Comparison of ENCODE assay signal across 14 cellular contexts in genomic region chr11:117887431-117888139, GRCh38. TPM values are rescaled to one million over a fixed set of nuclear protein-coding genes. Genes with fewer than 3 reads are reported as not detected.
DNase-seq lines count a peak whose midpoint lies in the region; ATAC-seq and TF ChIP-seq lines count a peak whose summit lies in the region.
"Had no signal": no experiment of that assay in that cellular context is flagged by ENCODE, and none has a peak within 500 bp of the region (broad histone marks: within the 10 kb centered on the region; RNA-seq: fewer than 3 reads in every experiment).

No MANE protein-coding gene starts in this region.

- H3K36me3 ChIP-seq in right atrium auricular region (no peaks in the 10 kb centered on the region), muscle layer of colon (ENCODE audit: insufficient read depth, low read length) (no peaks in the 10 kb centered on the region), vagina (no peaks in the 10 kb centered on the region)

- H3K4me3 ChIP-seq in right atrium auricular region: no peak overlapping the region
- H3K4me3 ChIP-seq in muscle layer of colon (ENCODE audit: low read depth in 1 of 2, low read length in 2 of 2): no peak overlapping the region
- no peak overlapping the region for H3K4me3 ChIP-seq in vagina

- intact Hi-C loops in cardiac septum (cut with DNase I): no loop called here
- intact Hi-C loops in vagina (cut with DNase I): no loop called here

- no peak for TF ChIP-seq POLR2A in vagina (IDR thresholded peaks at IDR 0.05)

- H3K9me3 ChIP-seq in right atrium auricular region (no peaks in the 10 kb centered on the region), muscle layer of colon (ENCODE audit: low read length) (no peaks in the 10 kb centered on the region), vagina (no peaks in the 10 kb centered on the region)

- no peak overlapping the region for H3K9ac ChIP-seq in muscle layer of colon (ENCODE audit: low read length)

- no peaks in the 10 kb centered on the region for H3K27me3 ChIP-seq in right atrium auricular region
- no peaks in the 10 kb centered on the region for H3K27me3 ChIP-seq in muscle layer of colon (ENCODE audit: control insufficient read depth in 1 of 2, insufficient read depth in 2 of 2, low read length in 2 of 2)
- H3K27me3 ChIP-seq in vagina: no peaks in the 10 kb centered on the region

- peaks cover 0 to 22% of the 10 kb centered on the region in 2 donors for H3K4me1 ChIP-seq in right atrium auricular region
- peaks cover 60% of the 10 kb centered on the region for H3K4me1 ChIP-seq in muscle layer of colon (ENCODE audit: insufficient read depth, low read length)
- peaks cover 11% of the 10 kb centered on the region for H3K4me1 ChIP-seq in vagina

- no peak overlapping the region for H3K27ac ChIP-seq in right atrium auricular region
- peak overlapping the region; percentile 54 for H3K27ac ChIP-seq in muscle layer of colon (ENCODE audit: low read depth, low read length)
- H3K27ac ChIP-seq in vagina: no peak overlapping the region

- TF ChIP-seq CTCF in right atrium auricular region (IDR thresholded peaks at IDR 0.05) (no peak), vagina (IDR thresholded peaks at IDR 0.05) (no peak)

- no peak for ATAC-seq in HG03280 (IDR thresholded peaks at IDR 0.05; ENCODE audit: unreplicated experiment)
- no peak for ATAC-seq in GM21723 (IDR thresholded peaks at IDR 0.05; ENCODE audit: unreplicated experiment)
- ATAC-seq: activated T-cell treated with anti-CD3 and anti-CD28 coated beads, Interleukin-2, amount 50 U/mL, for 4 hours; CD8-positive, alpha-beta T cell; left colon; stimulated activated naive CD8-positive, alpha-beta T cell treated with anti-CD3 and anti-CD28 coated beads, Interleukin-15, amount 100 ng/mL, for 72 hours had no signal

- peak; percentile 52 for DNase-seq in right atrium auricular region (ENCODE audit: low spot score)
- no peak for DNase-seq in cardiac septum (ENCODE audit: low spot score)
- peak; percentile 100 for DNase-seq in NCI-H526 treated with DMSO at 0.1 percent for 48 hours (lab: John Stamatoyannopoulos, UW)
- DNase-seq in vagina (ENCODE audit: extremely low spot score in 2 of 2): peak; percentile 55 to 77
- no peak for DNase-seq in stimulated activated CD4-positive, alpha-beta T cell treated with anti-CD3 and anti-CD28 coated beads, Interleukin-1b, Interleukin-23, amount 100 ng/mL, for 48 hours
- DNase-seq: activated T-cell treated with anti-CD3 and anti-CD28 coated beads, Interleukin-2, amount 50 U/mL, for 4 hours; DND-41; left colon; stimulated activated CD4-positive, alpha-beta T cell treated with anti-CD3 and anti-CD28 coated beads, Interleukin-2, amount 100 ng/mL, for 24 hours; stimulated activated naive CD8-positive, alpha-beta T cell treated with anti-CD3 and anti-CD28 coated beads, Interleukin-15, amount 100 ng/mL, for 72 hours had no signal

RNA-seq across cellular contexts. Expression of gene FXYD6, which starts 11.1 kb away (rescaled TPM):
- 10 to 100 TPM; 28.6 to 42.6 TPM for total RNA-seq in right atrium auricular region
- total RNA-seq in cardiac septum: 28.0 TPM
- total RNA-seq in vagina: 75.4 TPM
- total RNA-seq: CD8-positive, alpha-beta T cell had no signal

RNA-seq across cellular contexts. Expression of gene TMPRSS13, which starts 41.6 kb away (rescaled TPM):
- not detected for total RNA-seq in right atrium auricular region
- not detected for total RNA-seq in cardiac septum
- 9.6 TPM for total RNA-seq in vagina

Comparison
In these comparisons a context has a peak if more than half of its experiments do, and no peak if none do; other contexts are left out.
1. DNase-seq: peak in right atrium auricular region (single experiment), NCI-H526 treated with DMSO at 0.1 percent for 48 hours (single experiment) and vagina (2 of 2); none in cardiac septum (single experiment) and stimulated activated CD4-positive, alpha-beta T cell treated with anti-CD3 and anti-CD28 coated beads, Interleukin-1b, Interleukin-23, amount 100 ng/mL, for 48 hours (single experiment).
2. RNA of gene TMPRSS13, which starts 41.6 kb away (total RNA-seq): 9.6 TPM in vagina (single experiment); not detected in right atrium auricular region and not detected in cardiac septum (single experiment); every median in the first group is over 10 times any median in the second.